ENCODE assay signal across 23 cellular contexts in the genomic region with DNA sequence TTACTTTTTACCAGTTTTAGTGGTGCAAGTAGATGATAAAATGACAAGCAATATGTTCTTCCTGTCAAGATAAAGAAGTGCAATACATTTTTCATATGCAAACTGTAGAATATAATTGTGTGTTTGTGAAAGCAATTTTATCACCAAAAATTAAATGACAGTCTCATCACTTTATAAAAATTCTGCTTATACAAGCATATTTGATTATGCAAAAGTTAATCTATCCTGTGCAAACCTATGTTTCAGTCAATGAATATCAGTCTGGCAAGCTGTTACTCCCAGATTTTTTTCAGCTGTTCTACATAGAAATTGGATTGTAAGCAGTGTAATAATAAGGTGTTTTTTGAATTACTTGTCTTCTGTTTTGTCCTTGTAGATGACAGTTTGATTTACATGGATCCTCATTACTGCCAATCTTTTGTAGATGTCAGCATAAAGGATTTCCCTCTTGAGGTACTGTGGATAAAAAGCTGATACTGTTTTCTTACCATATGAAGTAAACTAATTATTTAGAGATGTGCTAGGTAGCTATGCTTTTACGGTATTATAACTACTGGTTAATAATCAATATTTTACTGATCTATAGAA.
"Had no signal": no experiment of that assay in that cellular context is flagged by ENCODE, and none has a peak within 500 bp of the region (broad histone marks: within the 10 kb centered on the region; RNA-seq: fewer than 3 reads in every experiment).

No MANE protein-coding gene starts in this region.

- H3K9me3 ChIP-seq: left ventricle myocardium inferior, ovary, right atrium auricular region, sigmoid colon, tibial nerve, uterus had no signal

- H3K4me2 ChIP-seq: smooth muscle cell had no signal

- H3K27me3 ChIP-seq: ovary, right atrium auricular region, sigmoid colon, tibial nerve, uterus had no signal

- H3K4me1 ChIP-seq: right atrium auricular region, sigmoid colon, tibial nerve, uterus had no signal

- H3K27ac ChIP-seq: left ventricle myocardium inferior, ovary, right atrium auricular region, sigmoid colon, tibial nerve, uterus had no signal

- FAIRE-seq: islet of Langerhans had no signal

- DNase-seq: hippocampal formation; immature natural killer cell; left ventricle myocardium inferior; mesendoderm; naive B cell; natural killer cell; nephron progenitor cell; ovary; sigmoid colon; stimulated activated CD4-positive, alpha-beta T cell treated with anti-CD3 and anti-CD28 coated beads, Interleukin-1b, Interleukin-23, amount 100 ng/mL, for 48 hours; stimulated activated CD4-positive, alpha-beta T cell treated with anti-CD3 and anti-CD28 coated beads, Interleukin-2, amount 100 ng/mL, for 48 hours; stimulated activated CD4-positive, alpha-beta T cell treated with anti-CD3 and anti-CD28 coated beads, Interleukin-4, amount 100 ng/mL, for 4 hours; stimulated activated CD8-positive, alpha-beta memory T cell treated with anti-CD3 and anti-CD28 coated beads, Interleukin-4, amount 100 ng/mL, for 48 hours; stimulated activated naive CD4-positive, alpha-beta T cell treated with Interleukin-2 at 50 U/mL for 16 hours; stimulated activated naive CD8-positive, alpha-beta T cell treated with anti-CD3 and anti-CD28 coated beads, Interleukin-15, amount 100 ng/mL, for 72 hours; substantia nigra; uterus had no signal

- ATAC-seq: natural killer cell; stimulated activated memory B cell treated with anti-CD40 and anti-IgM and Interleukin-4, amounts not matched to agents 10 μg/mL and 1 μg/mL and 100 μg/mL, for 72 hours; stimulated activated naive CD8-positive, alpha-beta T cell treated with anti-CD3 and anti-CD28 coated beads, Interleukin-15, amount 100 ng/mL, for 72 hours had no signal

- H3K36me3 ChIP-seq: ovary, right atrium auricular region, uterus had no signal

- H3K4me3 ChIP-seq: left ventricle myocardium inferior, lung, ovary, right atrium auricular region, sigmoid colon, smooth muscle cell, tibial nerve, uterus had no signal
